1 cellular context compared by ENCODE assay signal in the genomic region with DNA sequence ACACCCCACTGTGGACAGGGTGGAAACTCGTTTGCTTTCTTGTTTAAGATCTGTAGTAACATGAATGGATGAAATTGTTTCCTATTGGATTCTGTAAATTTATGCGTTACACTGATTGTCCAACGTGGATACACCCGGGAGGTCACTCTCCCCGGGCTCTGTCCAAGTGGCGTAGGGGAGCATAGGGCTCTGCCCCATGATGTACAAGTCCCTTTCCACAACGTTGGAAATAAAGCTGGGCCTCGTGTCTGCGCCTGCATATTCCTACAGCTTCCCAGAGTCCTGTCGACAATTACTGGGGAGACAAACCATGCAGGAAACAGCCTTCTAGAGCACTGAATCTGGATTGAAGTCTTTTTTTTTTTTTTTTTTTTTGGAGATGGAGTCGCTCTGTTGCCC.
TF ChIP-seq lines count a peak whose summit lies in the region.

No MANE protein-coding gene starts in this region.

TF ChIP-seq in SK-N-SH treated with all-trans-retinoic acid at 6 μM for 48 hours, 23 proteins besides CTCF, POLR2A, EP300 and RAD21 (continued from another document):
- TF ChIP-seq PPARA (CRISPR knock-in tag; IDR thresholded peaks at IDR 0.05; ENCODE audit: borderline replicate concordance) (no peak), PATZ1 (CRISPR knock-in tag; IDR thresholded peaks at IDR 0.05; ENCODE audit: borderline replicate concordance) (no peak), OSR1 (CRISPR knock-in tag; IDR thresholded peaks at IDR 0.05) (no peak), TOX (CRISPR knock-in tag; IDR thresholded peaks at IDR 0.05; ENCODE audit: borderline replicate concordance) (no peak), ISL1 (CRISPR knock-in tag; IDR thresholded peaks at IDR 0.05) (no peak), ZNF8 (CRISPR knock-in tag; IDR thresholded peaks at IDR 0.05) (no peak), POU6F1 (CRISPR knock-in tag; IDR thresholded peaks at IDR 0.05; ENCODE audit: borderline replicate concordance, low read depth) (no peak), ZFP30 (CRISPR knock-in tag; IDR thresholded peaks at IDR 0.05) (no peak), ARNTL (CRISPR knock-in tag; IDR thresholded peaks at IDR 0.05; ENCODE audit: borderline replicate concordance, low read depth) (no peak), ZFP3 (CRISPR knock-in tag; IDR thresholded peaks at IDR 0.05) (no peak), ZC3H10 (CRISPR knock-in tag; IDR thresholded peaks at IDR 0.05) (no peak), CSRNP3 (CRISPR knock-in tag; IDR thresholded peaks at IDR 0.05) (no peak), BACH2 (CRISPR knock-in tag; IDR thresholded peaks at IDR 0.05; ENCODE audit: borderline replicate concordance) (no peak)
TF ChIP-seq in SK-N-SH treated with all-trans-retinoic acid at 6 μM for 48 hours: peak in this region for 0.
